ENCODE assay signal across 19 cellular contexts in the genomic region with DNA sequence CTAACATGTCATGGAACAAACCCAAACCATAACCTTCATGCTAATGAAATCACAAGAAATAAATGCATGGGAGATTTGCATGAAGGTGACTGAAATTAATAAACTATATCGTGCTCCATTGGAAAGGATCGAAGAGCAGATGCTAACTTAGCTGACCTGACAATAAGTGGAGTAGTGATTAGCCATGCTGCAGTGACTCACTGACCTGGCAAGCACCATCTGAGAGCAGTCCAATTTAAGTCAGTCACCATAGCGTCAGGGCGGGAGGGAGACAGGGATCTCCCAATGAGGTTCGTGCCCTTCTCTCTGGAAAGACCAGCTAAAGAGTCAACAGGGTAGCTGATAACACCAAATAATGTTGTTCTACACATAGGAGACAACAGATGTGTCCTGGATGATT. TPM values are rescaled to one million over a fixed set of nuclear protein-coding genes. Genes with fewer than 3 reads are reported as not detected.
A peak's percentile ranks its signal among the peaks of the same experiment; 100 is the strongest.
DNase-seq lines count a peak whose midpoint lies in the region; ATAC-seq, FAIRE-seq and TF ChIP-seq lines count a peak whose summit lies in the region.
"Had no signal": no experiment of that assay in that cellular context is flagged by ENCODE, and none has a peak within 500 bp of the region (broad histone marks: within the 10 kb centered on the region; RNA-seq: fewer than 3 reads in every experiment).

No MANE protein-coding gene starts in this region.

- no peak overlapping the region for H3K4me2 ChIP-seq in astrocyte (ENCODE audit: low read length)
- H3K4me2 ChIP-seq: BLaER1 treated with 17β-estradiol and CSF1 and Interleukin-3, amounts not matched to agents 10 nM and 100 nM had no signal

- no peak overlapping the region for H3K4me3 Mint-ChIP-seq in CD14-positive monocyte
- no peak overlapping the region for H3K4me3 Mint-ChIP-seq in astrocyte (ENCODE audit: unreplicated experiment)

- no peak overlapping the region for H3K27ac Mint-ChIP-seq in CD14-positive monocyte
- H3K27ac Mint-ChIP-seq in astrocyte (ENCODE audit: unreplicated experiment): no peak overlapping the region

- H3K4me3 ChIP-seq in astrocyte (ENCODE audit: insufficient read depth, low read depth, low read length) (no peak overlapping the region), right cardiac atrium (ENCODE audit: low read length) (no peak overlapping the region)
- H3K4me3 ChIP-seq: BLaER1 treated with 17β-estradiol and CSF1 and Interleukin-3, amounts not matched to agents 10 nM and 100 nM; body of pancreas; dorsolateral prefrontal cortex; upper lobe of right lung had no signal

- H2AFZ ChIP-seq in astrocyte (ENCODE audit: low read depth, low read length): no peak overlapping the region

- ATAC-seq in right cardiac atrium: peak; percentile 52 to 64
- no peak for ATAC-seq in left colon
- no peak for ATAC-seq in GM18858 (IDR thresholded peaks at IDR 0.05; ENCODE audit: unreplicated experiment)
- ATAC-seq in HG03442 (IDR thresholded peaks at IDR 0.05; ENCODE audit: unreplicated experiment): no peak
- ATAC-seq: body of pancreas, upper lobe of right lung had no signal

- no peaks in the 10 kb centered on the region for H3K79me2 ChIP-seq in astrocyte (ENCODE audit: insufficient read depth, low read length)

- FAIRE-seq in astrocyte (lab: Jason Lieb, UNC): no peak
- FAIRE-seq in HTR-8/SVneo (lab: Jason Lieb, UNC): no peak

- H3K4me1 ChIP-seq in astrocyte (ENCODE audit: insufficient read depth, low read length): peaks cover 13% of the 10 kb centered on the region
- no peaks in the 10 kb centered on the region for H3K4me1 ChIP-seq in right cardiac atrium (ENCODE audit: control insufficient read depth, insufficient read depth, low read length)
- H3K4me1 ChIP-seq: body of pancreas, upper lobe of right lung had no signal

- no peaks in the 10 kb centered on the region for H3K36me3 ChIP-seq in astrocyte (ENCODE audit: insufficient read depth, low read length)
- H3K36me3 ChIP-seq: BLaER1 treated with 17β-estradiol and CSF1 and Interleukin-3, amounts not matched to agents 10 nM and 100 nM; upper lobe of right lung had no signal

- H3K27me3 Mint-ChIP-seq in CD14-positive monocyte (ENCODE audit: low read depth in 3 of 3) (peaks cover 0 to 3% (median 0%) of the 10 kb centered on the region in 3 donors), astrocyte (ENCODE audit: low read depth, unreplicated experiment) (peaks cover 29% of the 10 kb centered on the region)

- no peak overlapping the region for H3K9ac ChIP-seq in astrocyte (ENCODE audit: low read length)
- H3K9ac ChIP-seq: BLaER1 treated with 17β-estradiol and CSF1 and Interleukin-3, amounts not matched to agents 10 nM and 100 nM had no signal

- H3K27ac ChIP-seq in astrocyte (ENCODE audit: low read depth, low read length) (no peak overlapping the region), right cardiac atrium (ENCODE audit: low read length) (no peak overlapping the region)
- H3K27ac ChIP-seq: BLaER1 treated with 17β-estradiol and CSF1 and Interleukin-3, amounts not matched to agents 10 nM and 100 nM; body of pancreas; dorsolateral prefrontal cortex; upper lobe of right lung; VCaP had no signal

- H3K9me3 ChIP-seq in astrocyte (ENCODE audit: insufficient read depth, low read depth, low read length) (no peaks in the 10 kb centered on the region), right cardiac atrium (ENCODE audit: control insufficient read depth, low read length) (no peaks in the 10 kb centered on the region)
- H3K9me3 ChIP-seq: BLaER1 treated with 17β-estradiol and CSF1 and Interleukin-3, amounts not matched to agents 10 nM and 100 nM; body of pancreas; upper lobe of right lung had no signal

- intact Hi-C loops in CD14-positive monocyte (cut with micrococcal nuclease): no loop called here
- intact Hi-C loops in right cardiac atrium (cut with DNase I): no loop called here
- intact Hi-C loops in left colon (cut with DNase I, micrococcal nuclease): no loop called here

- TF ChIP-seq CTCF in CD14-positive monocyte (IDR thresholded peaks at IDR 0.05) (no peak), astrocyte (IDR thresholded peaks at IDR 0.05; ENCODE audit: insufficient read depth, low read depth, low read length) (no peak)

- H3K4me1 Mint-ChIP-seq in CD14-positive monocyte (no peaks in the 10 kb centered on the region), astrocyte (ENCODE audit: low read depth, unreplicated experiment) (peaks cover 15% of the 10 kb centered on the region)

- H3K9me3 Mint-ChIP-seq in CD14-positive monocyte (peaks cover 0 to 3% (median 0%) of the 10 kb centered on the region in 7 donors), astrocyte (ENCODE audit: unreplicated experiment) (no peaks in the 10 kb centered on the region)

- peaks cover 0 to 3% of the 10 kb centered on the region in 2 donors for H3K36me3 Mint-ChIP-seq in CD14-positive monocyte
- no peaks in the 10 kb centered on the region for H3K36me3 Mint-ChIP-seq in astrocyte (ENCODE audit: low read depth, unreplicated experiment)

- peak; percentile 15 for DNase-seq in CD14-positive monocyte (ENCODE audit: low spot score)
- peak; percentile 56 for DNase-seq in HS-5 (ENCODE audit: low read depth)
- peak; percentile 78 for DNase-seq in astrocyte (ENCODE audit: low read depth)
- peak in 1 of 3 donors; percentile 49 for DNase-seq in right cardiac atrium
- no peak for DNase-seq in left colon
- DNase-seq in HTR-8/SVneo (ENCODE audit: insufficient read length, low spot score): no peak
- DNase-seq: activated gamma-delta T cell, body of pancreas, DMS79, dorsolateral prefrontal cortex, KG1, NCI-H1417, SW 1271, upper lobe of right lung had no signal

- no peaks in the 10 kb centered on the region for H4K20me1 ChIP-seq in astrocyte (ENCODE audit: insufficient read depth, low read length)
- H4K20me1 ChIP-seq: BLaER1 treated with 17β-estradiol and CSF1 and Interleukin-3, amounts not matched to agents 10 nM and 100 nM had no signal

- WGBS in right cardiac atrium: 52% methylated on average over 5 of the region's 5 CpGs

- H3K27me3 ChIP-seq in astrocyte (ENCODE audit: insufficient read depth, low read length): peaks cover 25% of the 10 kb centered on the region
- no peaks in the 10 kb centered on the region for H3K27me3 ChIP-seq in right cardiac atrium (ENCODE audit: control insufficient read depth, insufficient read depth)
- H3K27me3 ChIP-seq: BLaER1 treated with 17β-estradiol and CSF1 and Interleukin-3, amounts not matched to agents 10 nM and 100 nM; body of pancreas had no signal

RNA-seq across cellular contexts. Expression of a gene that starts 21.5 kb away (rescaled TPM):
- not detected for polyA plus RNA-seq in CD14-positive monocyte
- 2.5 and 2.6 TPM in 2 replicates for total RNA-seq in astrocyte
- not detected for total RNA-seq in right cardiac atrium
- not detected for polyA plus RNA-seq in right cardiac atrium
- total RNA-seq in left colon: not detected
- total RNA-seq: body of pancreas, NCI-H460, upper lobe of right lung had no signal

RNA-seq across cellular contexts. Expression of a gene that starts 22.7 kb away (rescaled TPM):
- polyA plus RNA-seq in CD14-positive monocyte (10 to 100 TPM; 20.0 to 40.7 TPM), right cardiac atrium (0.68 TPM)
- total RNA-seq in astrocyte (not detected in 2 replicates), right cardiac atrium (1 to 10 TPM in 1 of 4 donors, not detected in 3; 1.3 TPM), left colon (not detected)
- total RNA-seq: body of pancreas, NCI-H460 had no signal

Comparison
In these comparisons a context has a peak if more than half of its experiments do, and no peak if none do; other contexts are left out.
1. DNase-seq: peak in CD14-positive monocyte (single experiment), HS-5 (single experiment) and astrocyte (single experiment); none in left colon (0 of 2) and HTR-8/SVneo (single experiment).
2. ATAC-seq: peak in right cardiac atrium (2 of 2); none in left colon (single experiment), GM18858 (single experiment) and HG03442 (single experiment).